Comparison of ENCODE assay signal across 9 cellular contexts in genomic region chrX:27590044-27590443, GRCh38. TPM values are rescaled to one million over a fixed set of nuclear protein-coding genes. Genes with fewer than 3 reads are reported as not detected.
"Had no signal": no experiment of that assay in that cellular context is flagged by ENCODE, and none has a peak within 500 bp of the region (broad histone marks: within the 10 kb centered on the region; RNA-seq: fewer than 3 reads in every experiment).

Gene DCAF8L2 (plus strand): TSS chrX:27590344. CDS start chrX:27746896, 156,552 bp downstream.

- H3K4me3 ChIP-seq: GM23338, K562 had no signal

- ATAC-seq: GM23338, K562 had no signal

- H3K4me2 ChIP-seq: GM23338 had no signal

- DNase-seq: H9, HCEC 1CT, IMR-90 had no signal

- FAIRE-seq: H1, H54, HTR-8/SVneo, K562 had no signal

RNA-seq across cellular contexts. Expression of gene DCAF8L2, which starts in this region (rescaled TPM):
- total RNA-seq: GM23338, H1, H9, HT-29, IMR-90, K562 had no signal
- polyA plus RNA-seq: GM23338, H1, IMR-90, K562 had no signal
